14 cellular contexts compared by ENCODE assay signal in genomic region chr11:83036701-83037100, GRCh38. TPM values are rescaled to one million over a fixed set of nuclear protein-coding genes. Genes with fewer than 3 reads are reported as not detected.
DNase-seq lines count a peak whose midpoint lies in the region; ATAC-seq and TF ChIP-seq lines count a peak whose summit lies in the region.
"Had no signal": no experiment of that assay in that cellular context is flagged by ENCODE, and none has a peak within 500 bp of the region (broad histone marks: within the 10 kb centered on the region; RNA-seq: fewer than 3 reads in every experiment).

No MANE protein-coding gene starts in this region.

- intact Hi-C loops in activated B cell treated with CpG ODN at 0.5 μM for 24 hours (cut with micrococcal nuclease) = loop anchor here (5.0 kb wide), 1 partner anchor 39 kb away; no protein-coding TSS in a partner anchor

- POLR2A ChIA-PET in activated CD4-positive, alpha-beta T cell treated with anti-CD3 and anti-CD28 coated beads, Interleukin-2, amount 10 ng/mL, durations not matched to agents 7 days and 5 days (lab: Charles Lee) = no interaction called here
- POLR2A ChIA-PET in activated B cell treated with CpG ODN at 0.5 μM for 24 hours (lab: Charles Lee) = interaction anchor here (0.6 to 7.1 kb wide), 6 partner anchors 12 to 107 kb away, joined by 3 to 54 read pairs (median 4); partner anchors contain the start of gene RAB30

- DNase-seq in activated CD4-positive, alpha-beta T cell treated with anti-CD3 and anti-CD28 coated beads, Interleukin-2, amount 10 ng/mL, durations not matched to agents 7 days and 5 days = no peak
- DNase-seq in activated CD4-positive, alpha-beta T cell treated with anti-CD3 and anti-CD28 coated beads, Interleukin-2, amount 50 U/mL, for 4 hours = no peak
- no peak for DNase-seq in activated B cell treated with CpG ODN at 0.5 μM for 24 hours
- DNase-seq in naive B cell = no peak
- no peak for DNase-seq in NCI-H2196 (lab: John Stamatoyannopoulos, UW; ENCODE audit: unreplicated experiment)
- DNase-seq: 8988T, DMS79 treated with DMSO at 0.1 percent for 48 hours, HCEC 1CT, NCI-H1436, NCI-H2029 treated with DMSO at 0.1 percent for 48 hours, NCI-H510A treated with DMSO at 0.1 percent for 48 hours had no signal

- ATAC-seq in activated B cell treated with CpG ODN at 0.5 μM for 24 hours (ENCODE audit: low read depth) (no peak), naive B cell (ENCODE audit: low read depth in 2 of 2) (no peak), GM21423 (IDR thresholded peaks at IDR 0.05; ENCODE audit: unreplicated experiment) (no peak)
- ATAC-seq in stimulated activated memory B cell treated with anti-CD40 and anti-IgM and Interleukin-4, amounts not matched to agents 10 μg/mL and 1 μg/mL and 100 μg/mL, for 72 hours = no peak
- ATAC-seq in activated CD4-positive, CD25-positive, alpha-beta regulatory T cell treated with anti-CD3 and anti-CD28 coated beads, Interleukin-2, amount 50 U/mL, for 24 hours = no peak

- no peaks in the 10 kb centered on the region for H3K27me3 Mint-ChIP-seq in activated CD4-positive, alpha-beta T cell treated with anti-CD3 and anti-CD28 coated beads, Interleukin-2, amount 10 ng/mL, durations not matched to agents 7 days and 5 days
- H3K27me3 Mint-ChIP-seq in activated B cell treated with CpG ODN at 0.5 μM for 24 hours (no peaks in the 10 kb centered on the region), naive B cell (no peaks in the 10 kb centered on the region)
- H3K27me3 Mint-ChIP-seq in stimulated activated memory B cell treated with anti-CD40 and anti-IgM and Interleukin-4, amounts not matched to agents 10 μg/mL and 1 μg/mL and 100 μg/mL, for 72 hours = no peaks in the 10 kb centered on the region

- H3K4me3 Mint-ChIP-seq in activated CD4-positive, alpha-beta T cell treated with anti-CD3 and anti-CD28 coated beads, Interleukin-2, amount 10 ng/mL, durations not matched to agents 7 days and 5 days = no peak overlapping the region
- H3K4me3 Mint-ChIP-seq in activated B cell treated with CpG ODN at 0.5 μM for 24 hours (no peak overlapping the region), naive B cell (peak overlapping the region in 5 of 8 donors; percentile 6 to 84 (median 33))
- no peak overlapping the region for H3K4me3 Mint-ChIP-seq in stimulated activated memory B cell treated with anti-CD40 and anti-IgM and Interleukin-4, amounts not matched to agents 10 μg/mL and 1 μg/mL and 100 μg/mL, for 72 hours

- peaks cover 28% of the 10 kb centered on the region for H3K4me1 Mint-ChIP-seq in activated CD4-positive, alpha-beta T cell treated with anti-CD3 and anti-CD28 coated beads, Interleukin-2, amount 10 ng/mL, durations not matched to agents 7 days and 5 days
- H3K4me1 Mint-ChIP-seq in activated B cell treated with CpG ODN at 0.5 μM for 24 hours (peaks cover 86% of the 10 kb centered on the region), naive B cell (peaks cover 69 to 92% (median 76%) of the 10 kb centered on the region in 3 donors)
- peaks cover 78% of the 10 kb centered on the region for H3K4me1 Mint-ChIP-seq in stimulated activated memory B cell treated with anti-CD40 and anti-IgM and Interleukin-4, amounts not matched to agents 10 μg/mL and 1 μg/mL and 100 μg/mL, for 72 hours

- TF ChIP-seq CTCF in activated B cell treated with CpG ODN at 0.5 μM for 24 hours (IDR thresholded peaks at IDR 0.05) = no peak

- H3K27ac Mint-ChIP-seq in activated CD4-positive, alpha-beta T cell treated with anti-CD3 and anti-CD28 coated beads, Interleukin-2, amount 10 ng/mL, durations not matched to agents 7 days and 5 days = peak overlapping the region; percentile 2
- H3K27ac Mint-ChIP-seq in activated B cell treated with CpG ODN at 0.5 μM for 24 hours (peak overlapping the region; percentile 75), naive B cell (peak overlapping the region; percentile 56 to 99 (median 96))
- H3K27ac Mint-ChIP-seq in stimulated activated memory B cell treated with anti-CD40 and anti-IgM and Interleukin-4, amounts not matched to agents 10 μg/mL and 1 μg/mL and 100 μg/mL, for 72 hours = peak overlapping the region; percentile 57

- H3K9me3 Mint-ChIP-seq in activated CD4-positive, alpha-beta T cell treated with anti-CD3 and anti-CD28 coated beads, Interleukin-2, amount 10 ng/mL, durations not matched to agents 7 days and 5 days = peaks cover 10% of the 10 kb centered on the region
- H3K9me3 Mint-ChIP-seq in activated B cell treated with CpG ODN at 0.5 μM for 24 hours = no peaks in the 10 kb centered on the region
- no peaks in the 10 kb centered on the region for H3K9me3 Mint-ChIP-seq in naive B cell
- peaks cover 4% of the 10 kb centered on the region for H3K9me3 Mint-ChIP-seq in stimulated activated memory B cell treated with anti-CD40 and anti-IgM and Interleukin-4, amounts not matched to agents 10 μg/mL and 1 μg/mL and 100 μg/mL, for 72 hours

- H3K36me3 Mint-ChIP-seq in activated CD4-positive, alpha-beta T cell treated with anti-CD3 and anti-CD28 coated beads, Interleukin-2, amount 10 ng/mL, durations not matched to agents 7 days and 5 days (ENCODE audit: low read depth) = peaks cover 11% of the 10 kb centered on the region
- H3K36me3 Mint-ChIP-seq in activated B cell treated with CpG ODN at 0.5 μM for 24 hours (ENCODE audit: low read depth) (peaks cover 50% of the 10 kb centered on the region), naive B cell (peaks cover 20 to 22% of the 10 kb centered on the region in 2 donors)
- H3K36me3 Mint-ChIP-seq in stimulated activated memory B cell treated with anti-CD40 and anti-IgM and Interleukin-4, amounts not matched to agents 10 μg/mL and 1 μg/mL and 100 μg/mL, for 72 hours = peaks cover 45% of the 10 kb centered on the region

- CTCF ChIA-PET in activated CD4-positive, alpha-beta T cell treated with anti-CD3 and anti-CD28 coated beads, Interleukin-2, amount 10 ng/mL, durations not matched to agents 7 days and 5 days (lab: Charles Lee) = no interaction called here
- CTCF ChIA-PET in activated B cell treated with CpG ODN at 0.5 μM for 24 hours (lab: Charles Lee) = no interaction called here

RNA-seq across cellular contexts. Expression of gene RAB30, which starts 35.0 kb away (rescaled TPM):
- total RNA-seq in activated CD4-positive, alpha-beta T cell treated with anti-CD3 and anti-CD28 coated beads, Interleukin-2, amount 10 ng/mL, durations not matched to agents 7 days and 5 days = 10 to 100 TPM in 1 of 2 experiments, 1 to 10 TPM in 1; 8.7 to 10.7 TPM
- total RNA-seq in activated B cell treated with CpG ODN at 0.5 μM for 24 hours = 160 and 173 TPM in 2 replicates
- 100 to 1,000 TPM; 108 to 156 (median 142) TPM for polyA plus RNA-seq in naive B cell (ENCODE audit: low read depth in 6 of 6)

Comparison
In these comparisons a context has a peak if more than half of its experiments do, and no peak if none do; other contexts are left out.
1. H3K27ac Mint-ChIP-seq: peak in every context shown above with its lines; median percentile 96 in naive B cell; 75 in activated B cell treated with CpG ODN at 0.5 μM for 24 hours; 57 in stimulated activated memory B cell treated with anti-CD40 and anti-IgM and Interleukin-4, amounts not matched to agents 10 μg/mL and 1 μg/mL and 100 μg/mL, for 72 hours; 2 in activated CD4-positive, alpha-beta T cell treated with anti-CD3 and anti-CD28 coated beads, Interleukin-2, amount 10 ng/mL, durations not matched to agents 7 days and 5 days.
2. H3K4me3 Mint-ChIP-seq: peak in naive B cell (5 of 8); none in activated CD4-positive, alpha-beta T cell treated with anti-CD3 and anti-CD28 coated beads, Interleukin-2, amount 10 ng/mL, durations not matched to agents 7 days and 5 days (single experiment), activated B cell treated with CpG ODN at 0.5 μM for 24 hours (single experiment) and stimulated activated memory B cell treated with anti-CD40 and anti-IgM and Interleukin-4, amounts not matched to agents 10 μg/mL and 1 μg/mL and 100 μg/mL, for 72 hours (single experiment).
3. RNA of gene RAB30, which starts 35.0 kb away (total RNA-seq): 160 to 173 TPM in activated B cell treated with CpG ODN at 0.5 μM for 24 hours; 8.7 to 10.7 TPM in activated CD4-positive, alpha-beta T cell treated with anti-CD3 and anti-CD28 coated beads, Interleukin-2, amount 10 ng/mL, durations not matched to agents 7 days and 5 days; every median in the first group is over 10 times any median in the second.